11 cellular contexts compared by ENCODE assay signal in genomic region chr12:6547987-6548386, GRCh38. TPM values are rescaled to one million over a fixed set of nuclear protein-coding genes. Genes with fewer than 3 reads are reported as not detected.
A peak's percentile ranks its signal among the peaks of the same experiment; 100 is the strongest.
DNase-seq lines count a peak whose midpoint lies in the region; ATAC-seq and TF ChIP-seq lines count a peak whose summit lies in the region.
"Had no signal": no experiment of that assay in that cellular context is flagged by ENCODE, and none has a peak within 500 bp of the region (broad histone marks: within the 10 kb centered on the region; RNA-seq: fewer than 3 reads in every experiment).

No MANE protein-coding gene starts in this region.

- intact Hi-C loops in Panc1 (cut with micrococcal nuclease; ENCODE audit: unreplicated experiment), result no loop called here

- H3K27ac ChIP-seq in Panc1 (ENCODE audit: low read length) (no peak overlapping the region), epithelial cell of prostate (peak overlapping the region; percentile 55), neutrophil (peak overlapping the region; percentile 94), SJCRH30 (no peak overlapping the region)

- H3K4me3 ChIP-seq in Panc1 (ENCODE audit: low read depth in 2 of 2, low read length in 2 of 2) (no peak overlapping the region), neutrophil (ENCODE audit: low read depth in 1 of 2, low read length in 1 of 2) (no peak overlapping the region), SJCRH30 (no peak overlapping the region)

- CTCF ChIA-PET in Panc1 (lab: Charles Lee), result no interaction called here

- ATAC-seq in Panc1 (0 out of 2 replicates have a peak, but pooled peaks have one; percentile 36), GM19397 (IDR thresholded peaks at IDR 0.05; ENCODE audit: unreplicated experiment) (no peak), GM19395 (IDR thresholded peaks at IDR 0.05; ENCODE audit: unreplicated experiment) (no peak)
- ATAC-seq: HepG2 had no signal

- in situ Hi-C loops in Panc1 (cut with HindIII; ENCODE audit: low pct_unique_long_range_greater_than_20kb, low sequenced_read_pairs), result no loop called here

- H3K27me3 ChIP-seq in Panc1 (ENCODE audit: control insufficient read depth, insufficient read depth, low read length) (no peaks in the 10 kb centered on the region), neutrophil (no peaks in the 10 kb centered on the region), SJCRH30 (no peaks in the 10 kb centered on the region)

- H3K4me1 ChIP-seq in Panc1 (ENCODE audit: control insufficient read depth, insufficient read depth, low read length) (no peaks in the 10 kb centered on the region), neutrophil (ENCODE audit: control insufficient read depth in 1 of 2, insufficient read depth in 1 of 2, low read depth in 1 of 2, low read length in 1 of 2) (peaks cover 52 to 54% of the 10 kb centered on the region in 2 experiments), SJCRH30 (peaks cover 27% of the 10 kb centered on the region)

- POLR2A ChIA-PET in Panc1 (lab: Charles Lee), result interaction anchor here (0.6 kb wide), 1 partner anchor 36 kb away, joined by 7 read pairs; no protein-coding TSS in a partner anchor

- DNase-seq in AG08396 (ENCODE audit: low spot score) (peak; percentile 73), Panc1 (ENCODE audit: low read depth, low spot score) (no peak), epithelial cell of prostate (ENCODE audit: low read depth, low spot score) (no peak), COR-L47 (lab: John Stamatoyannopoulos, UW) (no peak), SJCRH30 (no peak)
- DNase-seq: CD8-positive, alpha-beta memory T cell; NCI-H748 treated with DMSO at 0.1 percent for 48 hours had no signal

- H3K36me3 ChIP-seq in Panc1 (ENCODE audit: control insufficient read depth, insufficient read depth, low read length) (no peaks in the 10 kb centered on the region), neutrophil (peaks cover 44% of the 10 kb centered on the region), SJCRH30 (peaks cover 49% of the 10 kb centered on the region)

- no peaks in the 10 kb centered on the region for H3K9me3 ChIP-seq in Panc1 (ENCODE audit: control insufficient read depth, insufficient read depth, low read depth, low read length)
- no peaks in the 10 kb centered on the region for H3K9me3 ChIP-seq in neutrophil
- no peaks in the 10 kb centered on the region for H3K9me3 ChIP-seq in SJCRH30 (replicated peaks)

- no peak for TF ChIP-seq CTCF in Panc1 (IDR thresholded peaks at IDR 0.05)
- TF ChIP-seq CTCF in neutrophil (IDR thresholded peaks at IDR 0.05), result no peak

- no TSS peak for BruUV-seq in Panc1 (replicated peaks; lab: Mats Ljungman, UMichigan)

RNA-seq across cellular contexts. Expression of gene IFFO1, which starts 7.9 kb away (rescaled TPM):
- 0.36 TPM for total RNA-seq in Panc1 (2021; ENCODE audit: unreplicated experiment)
- 0.13 TPM for polyA plus RNA-seq in Panc1 (2012; ENCODE audit: insufficient read length)
- total RNA-seq in SJCRH30 (2014; rRNA removed; shearing (Covaris generic)), result 10.3 and 13.8 TPM in 2 replicates

RNA-seq across cellular contexts. Expression of gene GAPDH, which starts 13.7 kb away (rescaled TPM):
- 2,912 TPM for total RNA-seq in Panc1 (2021; ENCODE audit: unreplicated experiment)
- polyA plus RNA-seq in Panc1 (2012; ENCODE audit: insufficient read length), result 4,959 TPM
- 4,776 and 4,843 TPM in 2 replicates for total RNA-seq in SJCRH30 (2014; rRNA removed; shearing (Covaris generic))

RNA-seq across cellular contexts. Expression of gene NOP2, which starts 20.1 kb away (rescaled TPM):
- 90.3 TPM for total RNA-seq in Panc1 (2021; ENCODE audit: unreplicated experiment)
- polyA plus RNA-seq in Panc1 (2012; ENCODE audit: insufficient read length), result 61.6 TPM
- total RNA-seq in SJCRH30 (2014; rRNA removed; shearing (Covaris generic)), result 63.8 and 67.7 TPM in 2 replicates

RNA-seq across cellular contexts. Expression of gene NCAPD2, which starts 54.1 kb away (rescaled TPM):
- 80.3 TPM for total RNA-seq in Panc1 (2021; ENCODE audit: unreplicated experiment)
- 44.0 TPM for polyA plus RNA-seq in Panc1 (2012; ENCODE audit: insufficient read length)
- total RNA-seq in SJCRH30 (2014; rRNA removed; shearing (Covaris generic)), result 215 and 218 TPM in 2 replicates

RNA-seq across cellular contexts. Expression of gene MRPL51, which starts 54.9 kb away (rescaled TPM):
- total RNA-seq in Panc1 (2021; ENCODE audit: unreplicated experiment), result 194 TPM
- polyA plus RNA-seq in Panc1 (2012; ENCODE audit: insufficient read length), result 85.5 TPM
- 200 and 208 TPM in 2 replicates for total RNA-seq in SJCRH30 (2014; rRNA removed; shearing (Covaris generic))

Comparison
In these comparisons a context has a peak if more than half of its experiments do, and no peak if none do; other contexts are left out.
1. H3K27ac ChIP-seq: peak in epithelial cell of prostate (single experiment) and neutrophil (single experiment); none in Panc1 (single experiment) and SJCRH30 (single experiment).